In genomic region chr17:78144736-78145641, GRCh38 we compare ENCODE assay signal across 1 cellular context.
A peak's percentile ranks its signal among the peaks of the same experiment; 100 is the strongest.
TF ChIP-seq lines count a peak whose summit lies in the region.

No MANE protein-coding gene starts in this region.

TF ChIP-seq in K562, 482 proteins besides CTCF, POLR2A, EP300 and RAD21 (continues in another document):
- TF ChIP-seq RFX1 (IDR thresholded peaks at IDR 0.05) = no peak
- TF ChIP-seq ESRRA (IDR thresholded peaks at IDR 0.05; ENCODE audit: borderline replicate concordance, low read depth) = no peak
- no peak for TF ChIP-seq SMC3 (conservative IDR thresholded peaks at IDR 0.05; ENCODE audit: insufficient read depth, low read depth, low read length)
- no peak for TF ChIP-seq SETDB1 (IDR thresholded peaks at IDR 0.05; ENCODE audit: low read length)
- peak; percentile 8; the same call in 1 of the 2 replicates for TF ChIP-seq ZNF592 (IDR thresholded peaks at IDR 0.05)
- TF ChIP-seq JUN (IDR thresholded peaks at IDR 0.05; ENCODE audit: borderline replicate concordance, low read depth, low read length) = no peak
- no peak for TF ChIP-seq JUN (CRISPR knock-in tag; IDR thresholded peaks at IDR 0.05; ENCODE audit: borderline replicate concordance)
- peak in 1 of 2 experiments; percentile 12; a peak in 1 of 4 replicates for TF ChIP-seq NRF1 (conservative IDR thresholded peaks at IDR 0.05 in 1 of 2, IDR thresholded peaks at IDR 0.05 in 1 of 2)
- no peak for TF ChIP-seq MEF2A (IDR thresholded peaks at IDR 0.05; ENCODE audit: control insufficient read depth, low read depth, low read length)
- TF ChIP-seq ATF6 (CRISPR knock-in tag; IDR thresholded peaks at IDR 0.05) = no peak
- TF ChIP-seq PTRF (tag; IDR thresholded peaks at IDR 0.05) = no peak
- TF ChIP-seq E2F8 (IDR thresholded peaks at IDR 0.05; ENCODE audit: low read depth, partially characterized antibody) = no peak
- peak; percentile 27 for TF ChIP-seq HMGN3 (IDR thresholded peaks at IDR 0.05; ENCODE audit: borderline replicate concordance, extremely low read depth, insufficient read length, low read depth, low read length)
- TF ChIP-seq ZNF785 (CRISPR knock-in tag; IDR thresholded peaks at IDR 0.05) = no peak
- peak; percentile 49 for TF ChIP-seq L3MBTL2 (IDR thresholded peaks at IDR 0.05)
- TF ChIP-seq KAT7 (CRISPR knock-in tag; IDR thresholded peaks at IDR 0.05; ENCODE audit: borderline replicate concordance) = peak; percentile 60; the same call in 1 of the 2 replicates
- no peak for TF ChIP-seq FOXJ3 (CRISPR knock-in tag; IDR thresholded peaks at IDR 0.05)
- TF ChIP-seq BCOR (IDR thresholded peaks at IDR 0.05) = no peak
- TF ChIP-seq TAF9B (IDR thresholded peaks at IDR 0.05; ENCODE audit: partially characterized antibody) = no peak
- TF ChIP-seq BRF2 (IDR thresholded peaks at IDR 0.05; ENCODE audit: borderline replicate concordance, insufficient read depth, insufficient read length) = no peak
- no peak for TF ChIP-seq SPI1 (IDR thresholded peaks at IDR 0.05; ENCODE audit: borderline replicate concordance, low read depth, low read length)
- no peak for TF ChIP-seq TOE1 (IDR thresholded peaks at IDR 0.05; ENCODE audit: borderline replicate concordance)
- TF ChIP-seq TOE1 (CRISPR knock-in tag; IDR thresholded peaks at IDR 0.05; ENCODE audit: borderline replicate concordance, low read depth) = no peak
- no peak for TF ChIP-seq SAFB2 (IDR thresholded peaks at IDR 0.05; ENCODE audit: borderline replicate concordance, low read depth, low read length, severe bottlenecking)
- TF ChIP-seq SREBF1 (IDR thresholded peaks at IDR 0.05; ENCODE audit: borderline replicate concordance, low read depth, low read length) = no peak
- TF ChIP-seq PHB2 (IDR thresholded peaks at IDR 0.05; ENCODE audit: low read depth) = no peak
- TF ChIP-seq ZKSCAN3 (CRISPR knock-in tag; IDR thresholded peaks at IDR 0.05) = no peak
- no peak for TF ChIP-seq ZNF316 (IDR thresholded peaks at IDR 0.05)
- 0 out of 2 replicates have a peak, but pooled peaks have one; percentile 64 for TF ChIP-seq TFAP4 (CRISPR knock-in tag; IDR thresholded peaks at IDR 0.05; ENCODE audit: borderline replicate concordance)
- TF ChIP-seq ZNF644 (tag; IDR thresholded peaks at IDR 0.05; ENCODE audit: low read depth) = no peak
- TF ChIP-seq FOXK2 (conservative IDR thresholded peaks at IDR 0.05 in 1 of 2, IDR thresholded peaks at IDR 0.05 in 1 of 2; ENCODE audit: low read depth in 2 of 2) = no peak
- no peak for TF ChIP-seq HOXB6 (CRISPR knock-in tag; IDR thresholded peaks at IDR 0.05; ENCODE audit: borderline replicate concordance)
- TF ChIP-seq POU5F1 (IDR thresholded peaks at IDR 0.05; ENCODE audit: borderline replicate concordance, low read depth, low read length, partially characterized antibody) = no peak
- no peak for TF ChIP-seq ZNF445 (CRISPR knock-in tag; IDR thresholded peaks at IDR 0.05; ENCODE audit: low read depth)
- no peak for TF ChIP-seq SMARCE1 (IDR thresholded peaks at IDR 0.05)
- TF ChIP-seq ZBTB5 (IDR thresholded peaks at IDR 0.05) = no peak
- TF ChIP-seq ZBTB11 (CRISPR knock-in tag; IDR thresholded peaks at IDR 0.05) = no peak
- TF ChIP-seq MCM2 (IDR thresholded peaks at IDR 0.05; ENCODE audit: low read depth) = no peak
- TF ChIP-seq ZNF507 (tag; conservative IDR thresholded peaks at IDR 0.05) = no peak
- TF ChIP-seq RBFOX2 (IDR thresholded peaks at IDR 0.05; ENCODE audit: low read depth, low read length) = peak; percentile 12; the same call in 1 of the 2 replicates
- TF ChIP-seq MEIS2 (IDR thresholded peaks at IDR 0.05; ENCODE audit: partially characterized antibody) = no peak
- no peak for TF ChIP-seq RBM17 (IDR thresholded peaks at IDR 0.05; ENCODE audit: borderline replicate concordance, low read depth, low read length)
- no peak for TF ChIP-seq DPF2 (IDR thresholded peaks at IDR 0.05)
- no peak for TF ChIP-seq ZKSCAN1 (IDR thresholded peaks at IDR 0.05; ENCODE audit: low read depth, low read length)
- no peak for TF ChIP-seq ZFP36 (IDR thresholded peaks at IDR 0.05; ENCODE audit: low read depth, low read length, partially characterized antibody)
- no peak for TF ChIP-seq EP400 (IDR thresholded peaks at IDR 0.05)
- TF ChIP-seq CREB3 (tag; conservative IDR thresholded peaks at IDR 0.05; ENCODE audit: low read depth) = no peak
- 0 out of 4 replicates have a peak, but pooled peaks of 1 of the 2 experiments have one; percentile 46 for TF ChIP-seq SIN3A (IDR thresholded peaks at IDR 0.05; ENCODE audit: borderline replicate concordance in 2 of 2, control insufficient read depth in 1 of 2, low read depth in 2 of 2, low read length in 2 of 2)
- TF ChIP-seq MXI1 (IDR thresholded peaks at IDR 0.05; ENCODE audit: low read depth, low read length) = no peak
- TF ChIP-seq ETV1 (tag; conservative IDR thresholded peaks at IDR 0.05; ENCODE audit: low read depth) = no peak
- no peak for TF ChIP-seq MBD2 (IDR thresholded peaks at IDR 0.05; ENCODE audit: borderline replicate concordance, low read depth)
